In the genomic region with DNA sequence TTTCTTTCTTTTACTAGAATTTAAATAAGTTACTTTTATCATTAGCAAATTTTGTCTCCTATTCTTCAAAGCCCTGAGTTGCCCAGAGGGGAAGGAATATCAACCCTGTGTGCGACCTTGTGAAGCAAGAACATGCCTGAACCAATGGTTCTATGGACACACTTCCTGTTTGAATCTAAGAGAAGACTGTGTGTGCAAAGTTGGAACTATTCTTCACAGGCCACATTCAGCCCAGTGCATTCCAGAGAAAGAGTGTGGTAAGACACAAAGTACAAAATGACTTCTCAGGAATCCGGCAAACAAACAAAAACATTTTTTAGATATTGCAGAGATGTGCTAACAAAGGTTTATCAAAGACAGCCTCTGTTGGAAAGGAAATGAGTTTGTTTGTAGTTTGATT, we compare ENCODE assay signal across 21 cellular contexts.
DNase-seq lines count a peak whose midpoint lies in the region; ATAC-seq, FAIRE-seq and TF ChIP-seq lines count a peak whose summit lies in the region.
"Had no signal": no experiment of that assay in that cellular context is flagged by ENCODE, and none has a peak within 500 bp of the region (broad histone marks: within the 10 kb centered on the region; RNA-seq: fewer than 3 reads in every experiment).

No MANE protein-coding gene starts in this region.

- H4K20me1 ChIP-seq in astrocyte (ENCODE audit: insufficient read depth, low read length): no peaks in the 10 kb centered on the region
- H4K20me1 ChIP-seq: BLaER1 had no signal

- H3K4me3 ChIP-seq in astrocyte (ENCODE audit: insufficient read depth, low read depth, low read length) (no peak overlapping the region), fibroblast of pulmonary artery (replicated peaks; ENCODE audit: low read depth, low read length) (no peak overlapping the region), skeletal muscle cell (ENCODE audit: low read depth, low read length) (no peak overlapping the region)
- H3K4me3 ChIP-seq: BLaER1, psoas muscle had no signal

- H3K4me1 Mint-ChIP-seq in astrocyte (ENCODE audit: low read depth, unreplicated experiment): peaks cover 12% of the 10 kb centered on the region
- H3K4me1 Mint-ChIP-seq: central memory CD8-positive, alpha-beta T cell had no signal

- no peak overlapping the region for H2AFZ ChIP-seq in astrocyte (ENCODE audit: low read depth, low read length)

- H3K9ac ChIP-seq in astrocyte (ENCODE audit: low read length): no peak overlapping the region
- H3K9ac ChIP-seq: BLaER1 had no signal

- peaks cover 6% of the 10 kb centered on the region for H3K4me1 ChIP-seq in astrocyte (ENCODE audit: insufficient read depth, low read length)
- H3K4me1 ChIP-seq: BLaER1, psoas muscle had no signal

- no peaks in the 10 kb centered on the region for H3K27me3 Mint-ChIP-seq in astrocyte (ENCODE audit: low read depth, unreplicated experiment)
- H3K27me3 Mint-ChIP-seq: activated naive CD8-positive, alpha-beta T cell; central memory CD8-positive, alpha-beta T cell had no signal

- H3K36me3 Mint-ChIP-seq in astrocyte (ENCODE audit: low read depth, unreplicated experiment): no peaks in the 10 kb centered on the region
- H3K36me3 Mint-ChIP-seq: activated naive CD8-positive, alpha-beta T cell had no signal

- FAIRE-seq in astrocyte (lab: Jason Lieb, UNC): no peak
- FAIRE-seq: endometrium, TTC549 had no signal

- H3K9me3 Mint-ChIP-seq in astrocyte (ENCODE audit: unreplicated experiment): no peaks in the 10 kb centered on the region

- H3K27me3 ChIP-seq in astrocyte (ENCODE audit: insufficient read depth, low read length): no peaks in the 10 kb centered on the region
- H3K27me3 ChIP-seq: BLaER1 had no signal

- no peaks in the 10 kb centered on the region for H3K36me3 ChIP-seq in astrocyte (ENCODE audit: insufficient read depth, low read length)
- H3K36me3 ChIP-seq: BLaER1 had no signal

- peak; percentile 31 for DNase-seq in GM04503 (ENCODE audit: low read depth)
- peak; percentile 35 for DNase-seq in astrocyte (ENCODE audit: low read depth)
- DNase-seq in fibroblast of pulmonary artery (ENCODE audit: low read depth): peak; percentile 78
- peak; percentile 29 for DNase-seq in skeletal muscle cell (ENCODE audit: low read depth)
- no peak for DNase-seq in hypothalamus (lab: John Stamatoyannopoulos, UW)
- DNase-seq: activated CD4-positive, alpha-beta T cell treated with anti-CD3 and anti-CD28 coated beads, Interleukin-2, amount 50 U/mL, for 48 hours; activated T-cell treated with anti-CD3 and anti-CD28 coated beads, Interleukin-2, amount 50 U/mL, for 48 hours; DMS153; head of caudate nucleus; MM.1S; NCI-H187 treated with DMSO at 0.1 percent for 48 hours; NCI-H526 treated with DMSO at 0.1 percent for 48 hours; psoas muscle had no signal

- H3K4me2 ChIP-seq in astrocyte (ENCODE audit: low read length): no peak overlapping the region
- H3K4me2 ChIP-seq: BLaER1 had no signal

- ATAC-seq in GM19023 (IDR thresholded peaks at IDR 0.05; ENCODE audit: unreplicated experiment) (no peak), HG03095 (IDR thresholded peaks at IDR 0.05; ENCODE audit: unreplicated experiment) (no peak)
- ATAC-seq: psoas muscle, SK-N-SH treated with all-trans-retinoic acid at 6 μM for 48 hours had no signal

- H3K79me2 ChIP-seq in astrocyte (ENCODE audit: insufficient read depth, low read length): no peaks in the 10 kb centered on the region

- no peak overlapping the region for H3K27ac ChIP-seq in astrocyte (ENCODE audit: low read depth, low read length)
- H3K27ac ChIP-seq: BLaER1, psoas muscle had no signal

- TF ChIP-seq CTCF in astrocyte (IDR thresholded peaks at IDR 0.05; ENCODE audit: insufficient read depth, low read depth, low read length) (no peak), fibroblast of pulmonary artery (IDR thresholded peaks at IDR 0.05; ENCODE audit: low read length, missing control alignments) (no peak)

- H3K27ac Mint-ChIP-seq in astrocyte (ENCODE audit: unreplicated experiment): peak overlapping the region; percentile 13
- H3K27ac Mint-ChIP-seq: activated naive CD8-positive, alpha-beta T cell had no signal

- no peak overlapping the region for H3K4me3 Mint-ChIP-seq in astrocyte (ENCODE audit: unreplicated experiment)
- H3K4me3 Mint-ChIP-seq: activated naive CD8-positive, alpha-beta T cell; central memory CD8-positive, alpha-beta T cell had no signal

- no peaks in the 10 kb centered on the region for H3K9me3 ChIP-seq in astrocyte (ENCODE audit: insufficient read depth, low read depth, low read length)
- H3K9me3 ChIP-seq: BLaER1, psoas muscle had no signal

Comparison
In these comparisons a context has a peak if more than half of its experiments do, and no peak if none do; other contexts are left out.
1. DNase-seq: peak in GM04503 (single experiment), astrocyte (single experiment), fibroblast of pulmonary artery (single experiment) and skeletal muscle cell (single experiment); none in hypothalamus (0 of 51).